13 cellular contexts compared by ENCODE assay signal in genomic region chr2:60463249-60463648, GRCh38.
DNase-seq lines count a peak whose midpoint lies in the region; ATAC-seq, FAIRE-seq and TF ChIP-seq lines count a peak whose summit lies in the region.
"Had no signal": no experiment of that assay in that cellular context is flagged by ENCODE, and none has a peak within 500 bp of the region (broad histone marks: within the 10 kb centered on the region; RNA-seq: fewer than 3 reads in every experiment).

No MANE protein-coding gene starts in this region.

- intact Hi-C loops in heart right ventricle (cut with DNase I): no loop called here

- no peak overlapping the region for H3K27ac Mint-ChIP-seq in astrocyte (ENCODE audit: unreplicated experiment)

- TF ChIP-seq CTCF in astrocyte (IDR thresholded peaks at IDR 0.05; ENCODE audit: insufficient read depth, low read depth, low read length) (no peak), heart right ventricle (IDR thresholded peaks at IDR 0.05) (no peak), smooth muscle cell (IDR thresholded peaks at IDR 0.05; ENCODE audit: borderline replicate concordance, insufficient read depth, poor library complexity, severe bottlenecking) (no peak)

- H3K36me3 ChIP-seq in astrocyte (ENCODE audit: insufficient read depth, low read length) (no peaks in the 10 kb centered on the region), heart right ventricle (peaks cover 0 to 6% (median 0%) of the 10 kb centered on the region in 9 donors), smooth muscle cell (ENCODE audit: low read depth) (no peaks in the 10 kb centered on the region)

- H2AFZ ChIP-seq in astrocyte (ENCODE audit: low read depth, low read length): peak overlapping the region; percentile 15
- H2AFZ ChIP-seq in smooth muscle cell (ENCODE audit: low read depth): no peak overlapping the region

- DNase-seq in H4 (ENCODE audit: low spot score): peak; percentile 23
- DNase-seq in astrocyte (ENCODE audit: low read depth): peak; percentile 20
- DNase-seq in heart right ventricle: peak in 1 of 2 donors; percentile 44
- DNase-seq in smooth muscle cell (lab: John Stamatoyannopoulos, UW; ENCODE audit: unreplicated experiment): peak; percentile 11
- DNase-seq in SIG-M5 (lab: John Stamatoyannopoulos, UW): no peak
- DNase-seq: activated T-cell treated with anti-CD3 and anti-CD28 coated beads, Interleukin-2, amount 50 U/mL, for 48 hours; KBM-7; mucosa of descending colon; NCI-H1694 treated with DMSO at 0.1 percent for 48 hours; OCI-M1; T-helper 1 cell had no signal

- H3K27me3 ChIP-seq in astrocyte (ENCODE audit: insufficient read depth, low read length) (no peaks in the 10 kb centered on the region), heart right ventricle (no peaks in the 10 kb centered on the region), smooth muscle cell (ENCODE audit: low read depth) (no peaks in the 10 kb centered on the region)

- WGBS in heart right ventricle, 2 donors: 9 to 12% methylated on average over 6 of the region's 6 CpGs
- WGBS in smooth muscle cell (ENCODE audit: low lambda C conversion rate): 40% methylated on average over 6 of the region's 6 CpGs

- H3K9me3 ChIP-seq in astrocyte (ENCODE audit: insufficient read depth, low read depth, low read length) (no peaks in the 10 kb centered on the region), heart right ventricle (no peaks in the 10 kb centered on the region), smooth muscle cell (replicated peaks; ENCODE audit: low read depth) (no peaks in the 10 kb centered on the region)
- H3K9me3 ChIP-seq: mucosa of descending colon had no signal

- H3K9ac ChIP-seq in astrocyte (ENCODE audit: low read length) (no peak overlapping the region), smooth muscle cell (ENCODE audit: low read depth) (no peak overlapping the region)

- H3K4me2 ChIP-seq in astrocyte (ENCODE audit: low read length) (peak overlapping the region; percentile 60), smooth muscle cell (peak overlapping the region; percentile 70)

- H3K27ac ChIP-seq in astrocyte (ENCODE audit: low read depth, low read length) (no peak overlapping the region), heart right ventricle (peak overlapping the region in 3 of 10 donors; percentile 15 to 56 (median 17)), smooth muscle cell (ENCODE audit: low read depth) (peak overlapping the region; percentile 33)

- H3K4me3 Mint-ChIP-seq in astrocyte (ENCODE audit: unreplicated experiment): no peak overlapping the region

- H3K4me1 ChIP-seq in astrocyte (ENCODE audit: insufficient read depth, low read length) (peaks cover 3% of the 10 kb centered on the region), heart right ventricle (peaks cover 0 to 17% (median 10%) of the 10 kb centered on the region in 9 donors), smooth muscle cell (ENCODE audit: low read depth) (peaks cover 8% of the 10 kb centered on the region)

- peaks cover 9% of the 10 kb centered on the region for H3K4me1 Mint-ChIP-seq in astrocyte (ENCODE audit: low read depth, unreplicated experiment)

- peaks cover under 1% of the 10 kb centered on the region for H3F3A ChIP-seq in smooth muscle cell (ENCODE audit: low read depth)

- peaks cover 14% of the 10 kb centered on the region for H3K36me3 Mint-ChIP-seq in astrocyte (ENCODE audit: low read depth, unreplicated experiment)

- H4K20me1 ChIP-seq in astrocyte (ENCODE audit: insufficient read depth, low read length) (peaks cover under 1% of the 10 kb centered on the region), smooth muscle cell (ENCODE audit: low read depth) (peaks cover 4% of the 10 kb centered on the region)

- H3K79me2 ChIP-seq in astrocyte (ENCODE audit: insufficient read depth, low read length): no peaks in the 10 kb centered on the region
- H3K79me2 ChIP-seq in smooth muscle cell (ENCODE audit: low read depth): peaks cover 21% of the 10 kb centered on the region

- H3K9me3 Mint-ChIP-seq in astrocyte (ENCODE audit: unreplicated experiment): peaks cover 2% of the 10 kb centered on the region

- H3K27me3 Mint-ChIP-seq in astrocyte (ENCODE audit: low read depth, unreplicated experiment): no peaks in the 10 kb centered on the region

- H3K4me3 ChIP-seq in astrocyte (ENCODE audit: insufficient read depth, low read depth, low read length) (no peak overlapping the region), heart right ventricle (no peak overlapping the region), smooth muscle cell (no peak overlapping the region)
- H3K4me3 ChIP-seq: mucosa of descending colon had no signal

- no peak for FAIRE-seq in astrocyte (lab: Jason Lieb, UNC)

- ATAC-seq in heart right ventricle (peak in 5 of 8 donors; percentile 47 to 64 (median 58)), HG03378 (IDR thresholded peaks at IDR 0.05; ENCODE audit: unreplicated experiment) (no peak), GM18517 (IDR thresholded peaks at IDR 0.05; ENCODE audit: unreplicated experiment) (no peak)
- ATAC-seq: mucosa of descending colon had no signal

Comparison
In these comparisons a context has a peak if more than half of its experiments do, and no peak if none do; other contexts are left out.
1. ATAC-seq: peak in heart right ventricle (5 of 8); none in HG03378 (single experiment) and GM18517 (single experiment).